In genomic region chr11:128164090-128164741, GRCh38 we compare ENCODE assay signal across 26 cellular contexts.
"Had no signal": no experiment of that assay in that cellular context is flagged by ENCODE, and none has a peak within 500 bp of the region (broad histone marks: within the 10 kb centered on the region; RNA-seq: fewer than 3 reads in every experiment).

No MANE protein-coding gene starts in this region.

- H3K4me1 ChIP-seq: gastrocnemius medialis, psoas muscle, suprapubic skin had no signal

- H3K27ac ChIP-seq: esophagus muscularis mucosa, gastrocnemius medialis, psoas muscle, stomach, suprapubic skin, tibial nerve, VCaP had no signal

- H3K4me2 ChIP-seq: SK-N-SH had no signal

- FAIRE-seq: bronchial epithelial cell, islet of Langerhans, urothelium cell line had no signal

- H3K4me3 ChIP-seq: esophagus muscularis mucosa, gastrocnemius medialis, psoas muscle, stomach, suprapubic skin, tibial nerve had no signal

- H3K9me2 ChIP-seq: SK-N-SH had no signal

- H3K9ac ChIP-seq: SK-N-SH had no signal

- H3K9me3 ChIP-seq: esophagus muscularis mucosa, gastrocnemius medialis, psoas muscle, SK-N-SH, stomach, suprapubic skin, tibial nerve had no signal

- H3K27me3 ChIP-seq: esophagus muscularis mucosa, gastrocnemius medialis, stomach, suprapubic skin, tibial nerve had no signal

- DNase-seq: activated CD4-positive, alpha-beta memory T cell treated with anti-CD3 and anti-CD28 coated beads, Interleukin-2, amount 10 ng/mL, durations not matched to agents 7 days and 5 days; activated CD4-positive, alpha-beta T cell treated with anti-CD3 and anti-CD28 coated beads, Interleukin-2, amount 10 ng/mL, durations not matched to agents 24 days and 14 days; activated effector memory CD4-positive, alpha-beta T cell treated with anti-CD3 and anti-CD28 coated beads, Interleukin-2, amount 50 U/mL, for 16 hours; activated naive CD4-positive, alpha-beta T cell treated with anti-CD3 and anti-CD28 coated beads, Interleukin-2, amount 10 ng/mL, durations not matched to agents 7 days and 5 days; amygdala; cerebellar nuclear complex; cortex of kidney; effector CD8-positive, alpha-beta T cell; gastrocnemius medialis; head of caudate nucleus; left cardiac atrium; nephron progenitor cell; psoas muscle; right cardiac atrium; SK-N-SH; stimulated activated CD4-positive, alpha-beta T cell treated with anti-CD3 and anti-CD28 coated beads, Interleukin-12 subunit alpha, Interleukin-12 subunit beta, amount 100 ng/mL, for 4 hours; stimulated activated CD4-positive, alpha-beta T cell treated with anti-CD3 and anti-CD28 coated beads, Interleukin-4, amount 100 ng/mL, for 4 hours; stomach had no signal

- ATAC-seq: activated CD4-positive, CD25-positive, alpha-beta regulatory T cell treated with anti-CD3 and anti-CD28 coated beads, Interleukin-2, amount 50 U/mL, for 24 hours; gastrocnemius medialis; left cardiac atrium; psoas muscle; right cardiac atrium had no signal

- H3K36me3 ChIP-seq: esophagus muscularis mucosa, gastrocnemius medialis, stomach, suprapubic skin, tibial nerve had no signal
